Comparison of ENCODE assay signal across 3 cellular contexts in the genomic region with DNA sequence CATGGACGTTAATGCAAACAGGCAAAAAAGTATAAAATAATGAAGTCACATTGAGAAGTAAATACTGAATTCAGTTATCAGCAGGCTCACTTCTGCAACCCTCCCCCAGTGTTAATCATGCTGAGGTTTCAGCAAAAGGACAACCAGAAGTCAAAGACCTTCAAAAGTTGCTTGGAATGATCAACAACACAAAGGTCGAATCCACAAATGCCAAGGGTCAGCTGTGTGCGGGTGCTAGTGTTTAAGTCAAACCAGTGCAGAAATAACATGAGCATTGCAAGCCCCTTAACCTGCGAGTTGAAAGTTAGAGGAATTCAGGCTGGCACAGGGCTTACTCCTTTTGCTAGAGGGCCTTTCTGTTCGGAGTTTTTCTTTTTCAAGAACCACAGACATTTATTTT.
A peak's percentile ranks its signal among the peaks of the same experiment; 100 is the strongest.
TF ChIP-seq lines count a peak whose summit lies in the region.

No MANE protein-coding gene starts in this region.

TF ChIP-seq in liver, 16 proteins besides CTCF, POLR2A, EP300 and RAD21 (continued from another document):
- TF ChIP-seq REST (IDR thresholded peaks at IDR 0.05) = no peak
- TF ChIP-seq ZBTB33 (IDR thresholded peaks at IDR 0.05) = no peak
- TF ChIP-seq FOXA2 (IDR thresholded peaks at IDR 0.05) = no peak
- peak in 1 of 2 donors; percentile 16 for TF ChIP-seq RXRA (IDR thresholded peaks at IDR 0.05)
- no peak for TF ChIP-seq JUND (IDR thresholded peaks at IDR 0.05)
- no peak for TF ChIP-seq YY1 (IDR thresholded peaks at IDR 0.05)
- no peak for TF ChIP-seq TAF1 (conservative IDR thresholded peaks at IDR 0.05)
- peak in 1 of 2 donors; percentile 35 for TF ChIP-seq HNF4A (conservative IDR thresholded peaks at IDR 0.05)
- TF ChIP-seq FOXA1 (IDR thresholded peaks at IDR 0.05) = no peak
- TF ChIP-seq ATF3 (IDR thresholded peaks at IDR 0.05) = no peak

TF ChIP-seq in HepG2, 621 proteins besides CTCF, POLR2A, EP300 and RAD21 (continued from another document):
- TF ChIP-seq REST (IDR thresholded peaks at IDR 0.05; ENCODE audit: borderline replicate concordance in 1 of 2, low read depth in 1 of 2, low read length in 2 of 2) (no peak), TMF1 (CRISPR knock-in tag; IDR thresholded peaks at IDR 0.05; ENCODE audit: low read depth) (no peak), CAMTA2 (CRISPR knock-in tag; IDR thresholded peaks at IDR 0.05; ENCODE audit: borderline replicate concordance) (no peak), SMC3 (IDR thresholded peaks at IDR 0.05; ENCODE audit: low read length) (no peak), NONO (IDR thresholded peaks at IDR 0.05) (no peak), NONO (CRISPR knock-in tag; conservative IDR thresholded peaks at IDR 0.05) (no peak), CREM (IDR thresholded peaks at IDR 0.05) (no peak), CREM (CRISPR knock-in tag; IDR thresholded peaks at IDR 0.05) (no peak), RFXANK (CRISPR knock-in tag; IDR thresholded peaks at IDR 0.05) (no peak), ZNF788 (CRISPR knock-in tag; IDR thresholded peaks at IDR 0.05; ENCODE audit: borderline replicate concordance) (no peak), PBX2 (CRISPR knock-in tag; IDR thresholded peaks at IDR 0.05) (no peak), MAZ (IDR thresholded peaks at IDR 0.05; ENCODE audit: borderline replicate concordance, low read depth, low read length) (no peak), MAZ (CRISPR knock-in tag; IDR thresholded peaks at IDR 0.05; ENCODE audit: low read depth) (no peak), TCF7L2 (IDR thresholded peaks at IDR 0.05; ENCODE audit: low read depth, low read length) (no peak), ZNF782 (CRISPR knock-in tag; IDR thresholded peaks at IDR 0.05; ENCODE audit: borderline replicate concordance) (no peak)
- TF ChIP-seq, protein P1, sequence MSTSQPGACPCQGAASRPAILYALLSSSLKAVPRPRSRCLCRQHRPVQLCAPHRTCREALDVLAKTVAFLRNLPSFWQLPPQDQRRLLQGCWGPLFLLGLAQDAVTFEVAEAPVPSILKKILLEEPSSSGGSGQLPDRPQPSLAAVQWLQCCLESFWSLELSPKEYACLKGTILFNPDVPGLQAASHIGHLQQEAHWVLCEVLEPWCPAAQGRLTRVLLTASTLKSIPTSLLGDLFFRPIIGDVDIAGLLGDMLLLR (CRISPR knock-in tag; IDR thresholded peaks at IDR 0.05) = no peak
- TF ChIP-seq, protein P2, sequence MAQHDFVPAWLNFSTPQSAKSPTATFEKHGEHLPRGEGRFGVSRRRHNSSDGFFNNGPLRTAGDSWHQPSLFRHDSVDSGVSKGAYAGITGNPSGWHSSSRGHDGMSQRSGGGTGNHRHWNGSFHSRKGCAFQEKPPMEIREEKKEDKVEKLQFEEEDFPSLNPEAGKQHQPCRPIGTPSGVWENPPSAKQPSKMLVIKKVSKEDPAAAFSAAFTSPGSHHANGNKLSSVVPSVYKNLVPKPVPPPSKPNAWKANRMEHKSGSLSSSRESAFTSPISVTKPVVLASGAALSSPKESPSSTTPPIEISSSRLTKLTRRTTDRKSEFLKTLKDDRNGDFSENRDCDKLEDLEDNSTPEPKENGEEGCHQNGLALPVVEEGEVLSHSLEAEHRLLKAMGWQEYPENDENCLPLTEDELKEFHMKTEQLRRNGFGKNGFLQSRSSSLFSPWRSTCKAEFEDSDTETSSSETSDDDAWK (CRISPR knock-in tag; IDR thresholded peaks at IDR 0.05) = no peak
- TF ChIP-seq, protein P3, sequence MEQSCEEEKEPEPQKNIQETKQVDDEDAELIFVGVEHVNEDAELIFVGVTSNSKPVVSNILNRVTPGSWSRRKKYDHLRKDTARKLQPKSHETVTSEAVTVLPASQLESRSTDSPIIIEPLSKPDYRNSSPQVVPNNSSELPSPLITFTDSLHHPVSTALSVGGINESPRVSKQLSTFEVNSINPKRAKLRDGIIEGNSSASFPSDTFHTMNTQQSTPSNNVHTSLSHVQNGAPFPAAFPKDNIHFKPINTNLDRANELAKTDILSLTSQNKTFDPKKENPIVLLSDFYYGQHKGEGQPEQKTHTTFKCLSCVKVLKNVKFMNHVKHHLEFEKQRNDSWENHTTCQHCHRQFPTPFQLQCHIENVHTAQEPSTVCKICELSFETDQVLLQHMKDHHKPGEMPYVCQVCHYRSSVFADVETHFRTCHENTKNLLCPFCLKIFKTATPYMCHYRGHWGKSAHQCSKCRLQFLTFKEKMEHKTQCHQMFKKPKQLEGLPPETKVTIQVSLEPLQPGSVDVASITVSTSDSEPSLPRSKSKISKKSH (CRISPR knock-in tag; IDR thresholded peaks at IDR 0.05; ENCODE audit: borderline replicate concordance) = no peak

TF ChIP-seq in WTC11, 78 proteins besides CTCF, POLR2A, EP300 and RAD21 (continued from another document):
- TF ChIP-seq ATF2 (CRISPR knock-in tag; IDR thresholded peaks at IDR 0.05; ENCODE audit: borderline replicate concordance, low read depth) (no peak), IRF1 (CRISPR knock-in tag; IDR thresholded peaks at IDR 0.05) (no peak), USF2 (CRISPR knock-in tag; IDR thresholded peaks at IDR 0.05) (no peak), ZNF416 (CRISPR knock-in tag; IDR thresholded peaks at IDR 0.05) (no peak), ZNF121 (CRISPR knock-in tag; IDR thresholded peaks at IDR 0.05) (no peak), TEAD1 (CRISPR knock-in tag; IDR thresholded peaks at IDR 0.05) (no peak), FOXP1 (CRISPR knock-in tag; IDR thresholded peaks at IDR 0.05; ENCODE audit: borderline replicate concordance) (no peak), IRF2 (CRISPR knock-in tag; IDR thresholded peaks at IDR 0.05; ENCODE audit: borderline replicate concordance, low read depth) (no peak), ATF3 (CRISPR knock-in tag; conservative IDR thresholded peaks at IDR 0.05) (no peak), ELF4 (CRISPR knock-in tag; IDR thresholded peaks at IDR 0.05; ENCODE audit: low read depth) (no peak), ZNF263 (CRISPR knock-in tag; IDR thresholded peaks at IDR 0.05; ENCODE audit: low read depth) (no peak), ZBTB21 (CRISPR knock-in tag; IDR thresholded peaks at IDR 0.05; ENCODE audit: borderline replicate concordance) (no peak), FOXK1 (CRISPR knock-in tag; IDR thresholded peaks at IDR 0.05) (no peak), HMGA2 (CRISPR knock-in tag; IDR thresholded peaks at IDR 0.05) (no peak), SMAD3 (CRISPR knock-in tag; IDR thresholded peaks at IDR 0.05; ENCODE audit: borderline replicate concordance) (no peak)
